In the genomic region with DNA sequence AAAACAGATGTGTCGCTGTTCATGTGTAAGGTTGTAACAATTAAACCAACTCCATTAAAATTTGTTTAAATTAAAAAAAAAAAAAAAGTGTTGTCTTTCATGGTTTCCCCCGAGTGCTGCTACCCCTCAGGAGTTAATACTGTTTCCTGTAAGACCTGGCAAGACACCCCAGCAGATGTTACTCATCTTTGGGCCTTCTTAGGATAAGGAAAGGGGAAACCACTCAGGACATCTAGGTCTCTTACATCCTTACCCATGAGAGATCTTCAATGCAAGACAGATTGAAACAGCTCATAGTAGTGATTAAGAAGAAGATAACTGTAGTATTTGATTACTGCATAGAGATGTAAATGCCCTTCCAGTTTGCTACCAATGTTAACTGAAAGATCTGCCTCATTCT, we compare ENCODE assay signal across 26 cellular contexts. TPM values are rescaled to one million over a fixed set of nuclear protein-coding genes. Genes with fewer than 3 reads are reported as not detected.
"Had no signal": no experiment of that assay in that cellular context is flagged by ENCODE, and none has a peak within 500 bp of the region (broad histone marks: within the 10 kb centered on the region; RNA-seq: fewer than 3 reads in every experiment).

No MANE protein-coding gene starts in this region.

- DNase-seq: activated CD4-positive, alpha-beta T cell treated with anti-CD3 and anti-CD28 coated beads for 4 hours; activated CD4-positive, alpha-beta T cell treated with anti-CD3 and anti-CD28 coated beads, Interleukin-2, amount 50 U/mL, for 48 hours; activated CD4-positive, CD25-positive, alpha-beta regulatory T cell; activated CD8-positive, alpha-beta memory T cell treated with anti-CD3 and anti-CD28 coated beads, Interleukin-2, amount 50 U/mL, for 48 hours; activated naive CD4-positive, alpha-beta T cell; activated T-cell treated with anti-CD3 and anti-CD28 coated beads, Interleukin-2, amount 50 U/mL, for 4 hours; adrenal gland; cortex of kidney; hippocampal formation; nucleus accumbens; posterior cingulate gyrus; sigmoid colon; stimulated activated CD4-positive, alpha-beta T cell treated with anti-CD3 and anti-CD28 coated beads, Interleukin-15, amount 100 ng/mL, for 24 hours; stimulated activated CD8-positive, alpha-beta memory T cell treated with anti-CD3 and anti-CD28 coated beads, Interleukin-4, amount 100 ng/mL, for 48 hours; stimulated activated naive CD4-positive, alpha-beta T cell; T-helper 1 cell; testis; trophoblast cell; uterus had no signal

- H3K4me1 ChIP-seq: adrenal gland, sigmoid colon, testis, uterus had no signal

- H3K4me3 ChIP-seq: adrenal gland, sigmoid colon, smooth muscle cell, testis, uterus had no signal

- H3K27me3 Mint-ChIP-seq: activated naive CD8-positive, alpha-beta T cell; memory B cell had no signal

- H3K4me2 ChIP-seq: smooth muscle cell had no signal

- H3K9me3 Mint-ChIP-seq: activated T-cell treated with anti-CD3 and anti-CD28 coated beads, Interleukin-2, amount 50 U/mL, for 4 hours; activated T-helper 2 cell treated with anti-CD3 and anti-CD28 coated beads, Interferon-gamma antibody, Interleukin-2, Interleukin-4, amounts not matched to agents 10 μg/mL and 5 μg/mL and 100 μg/mL, durations not matched to agents 14 hours and 24 hours and 36 hours; memory B cell had no signal

- H3K4me3 Mint-ChIP-seq: activated naive CD8-positive, alpha-beta T cell; activated T-cell treated with anti-CD3 and anti-CD28 coated beads, Interleukin-2, amount 50 U/mL, for 4 hours; memory B cell had no signal

- H3K36me3 ChIP-seq: adrenal gland, sigmoid colon, uterus had no signal

- H3K9me3 ChIP-seq: adrenal gland, sigmoid colon, testis, uterus had no signal

- H3K27ac ChIP-seq: adrenal gland, epithelial cell of prostate, sigmoid colon, testis, uterus had no signal

- H3K4me1 Mint-ChIP-seq: memory B cell had no signal

- ATAC-seq: activated T-cell treated with anti-CD3 and anti-CD28 coated beads, Interleukin-2, amount 50 U/mL, for 4 hours had no signal

- H3K27me3 ChIP-seq: adrenal gland, sigmoid colon, testis, uterus had no signal

- H3K27ac Mint-ChIP-seq: activated naive CD8-positive, alpha-beta T cell; activated T-helper 2 cell treated with anti-CD3 and anti-CD28 coated beads, Interferon-gamma antibody, Interleukin-2, Interleukin-4, amounts not matched to agents 10 μg/mL and 5 μg/mL and 100 μg/mL, durations not matched to agents 14 hours and 24 hours and 36 hours; memory B cell had no signal

RNA-seq across cellular contexts. Expression of gene F2RL2, which starts 59.2 kb away (rescaled TPM):
- total RNA-seq: activated CD8-positive, alpha-beta memory T cell treated with anti-CD3 and anti-CD28 coated beads for 36 hours; testis had no signal
- polyA plus RNA-seq: neural cell, smooth muscle cell had no signal
